In genomic region chr19:41367848-41368301, GRCh38 we compare ENCODE assay signal across 8 cellular contexts. TPM values are rescaled to one million over a fixed set of nuclear protein-coding genes. Genes with fewer than 3 reads are reported as not detected.
A peak's percentile ranks its signal among the peaks of the same experiment; 100 is the strongest.
DNase-seq lines count a peak whose midpoint lies in the region; ATAC-seq, FAIRE-seq and TF ChIP-seq lines count a peak whose summit lies in the region.

No MANE protein-coding gene starts in this region.

- H3K36me3 ChIP-seq in BLaER1 treated with 17β-estradiol and CSF1 and Interleukin-3, amounts not matched to agents 10 nM and 100 nM = peaks cover 0 to 7% (median 0%) of the 10 kb centered on the region in 11 experiments; a peak in 2 of 22 replicates
- peaks cover 0 to 3% of the 10 kb centered on the region in 2 experiments for H3K36me3 ChIP-seq in mesenchymal stem cell (ENCODE audit: control insufficient read depth in 1 of 2, insufficient read depth in 2 of 2, low read depth in 1 of 2, low read length in 2 of 2)

- ATAC-seq in HG02763 (IDR thresholded peaks at IDR 0.05; ENCODE audit: unreplicated experiment) = no peak
- ATAC-seq in GM18517 (IDR thresholded peaks at IDR 0.05; ENCODE audit: unreplicated experiment) = no peak
- ATAC-seq in GM21528 (IDR thresholded peaks at IDR 0.05; ENCODE audit: low FRiP score, unreplicated experiment) = no peak

- no peak overlapping the region for H3K4me3 ChIP-seq in BLaER1 treated with 17β-estradiol and CSF1 and Interleukin-3, amounts not matched to agents 10 nM and 100 nM
- H3K4me3 ChIP-seq in astrocyte of the cerebellum (ENCODE audit: low read depth, low read length) (no peak overlapping the region), mesenchymal stem cell (ENCODE audit: insufficient read depth in 1 of 2, low read depth in 1 of 2, low read length in 2 of 2) (no peak overlapping the region)

- H2BK15ac ChIP-seq in mesenchymal stem cell (ENCODE audit: low read depth, poor library complexity, severe bottlenecking) = no peak overlapping the region

- peak overlapping the region in 10 of 11 experiments; percentile 24 to 72 (median 42); a peak in 14 of 22 replicates for H3K9ac ChIP-seq in BLaER1 treated with 17β-estradiol and CSF1 and Interleukin-3, amounts not matched to agents 10 nM and 100 nM
- peak overlapping the region; percentile 79 for H3K9ac ChIP-seq in mesenchymal stem cell (ENCODE audit: low read length)

- H3K27me3 ChIP-seq in BLaER1 treated with 17β-estradiol and CSF1 and Interleukin-3, amounts not matched to agents 10 nM and 100 nM = no peaks in the 10 kb centered on the region
- H3K27me3 ChIP-seq in mesenchymal stem cell (ENCODE audit: control insufficient read depth in 1 of 2, insufficient read depth in 1 of 2, low read length in 2 of 2) = no peaks in the 10 kb centered on the region

- H2AK5ac ChIP-seq in mesenchymal stem cell (ENCODE audit: low read length, severe bottlenecking) = peak overlapping the region; percentile 94

- H3K9me3 ChIP-seq in BLaER1 treated with 17β-estradiol and CSF1 and Interleukin-3, amounts not matched to agents 10 nM and 100 nM (replicated peaks in 1 of 11) = no peaks in the 10 kb centered on the region
- no peaks in the 10 kb centered on the region for H3K9me3 ChIP-seq in mesenchymal stem cell (ENCODE audit: control insufficient read depth, low read length)

- H2BK12ac ChIP-seq in mesenchymal stem cell (ENCODE audit: low read length in 2 of 2) = no peak overlapping the region

- peak overlapping the region; percentile 74 for H2BK5ac ChIP-seq in mesenchymal stem cell (ENCODE audit: low read depth, low read length, poor library complexity, severe bottlenecking)

- no peak for FAIRE-seq in HTR-8/SVneo (lab: Jason Lieb, UNC)

- H4K91ac ChIP-seq in mesenchymal stem cell (ENCODE audit: low read length) = peak overlapping the region; percentile 27

- peak overlapping the region; percentile 70 to 91 for H3K18ac ChIP-seq in mesenchymal stem cell (ENCODE audit: low read depth in 1 of 2, low read length in 2 of 2)

- H3K4me1 ChIP-seq in BLaER1 treated with 17β-estradiol and CSF1 and Interleukin-3, amounts not matched to agents 10 nM and 100 nM = peaks cover 31 to 75% (median 59%) of the 10 kb centered on the region in 10 experiments
- H3K4me1 ChIP-seq in mesenchymal stem cell (ENCODE audit: control insufficient read depth, insufficient read depth, low read depth, low read length) = peaks cover 29% of the 10 kb centered on the region

- peak overlapping the region in 1 of 2 experiments; percentile 17 for H3K4ac ChIP-seq in mesenchymal stem cell (ENCODE audit: low read depth in 1 of 2, low read length in 2 of 2)

- no peak overlapping the region for H2AFZ ChIP-seq in mesenchymal stem cell (ENCODE audit: low read depth, low read length)

- peaks cover 27% of the 10 kb centered on the region for H3K79me1 ChIP-seq in mesenchymal stem cell (replicated peaks; ENCODE audit: low read length, poor library complexity, severe bottlenecking)

- H4K20me1 ChIP-seq in BLaER1 treated with 17β-estradiol and CSF1 and Interleukin-3, amounts not matched to agents 10 nM and 100 nM = no peaks in the 10 kb centered on the region

- no peak for TF ChIP-seq CTCF in astrocyte of the cerebellum (IDR thresholded peaks at IDR 0.05; ENCODE audit: low read depth, low read length, missing control alignments)

- 29% methylated on average over 6 of the region's 6 CpGs for WGBS in mesenchymal stem cell

- in situ Hi-C loops in astrocyte of the cerebellum (cut with HindIII; ENCODE audit: low sequenced_read_pairs) = no loop called here

- H2BK120ac ChIP-seq in mesenchymal stem cell (ENCODE audit: low read depth, low read length) = peak overlapping the region; percentile 68

- peak overlapping the region; percentile 40 to 85 (median 63) for H3K27ac ChIP-seq in BLaER1 treated with 17β-estradiol and CSF1 and Interleukin-3, amounts not matched to agents 10 nM and 100 nM
- H3K27ac ChIP-seq in mesenchymal stem cell (ENCODE audit: low read length, poor library complexity, severe bottlenecking) = peak overlapping the region; percentile 96

- H3K4me2 ChIP-seq in BLaER1 treated with 17β-estradiol and CSF1 and Interleukin-3, amounts not matched to agents 10 nM and 100 nM = peak overlapping the region; percentile 16 to 86 (median 59); a peak in 18 of 22 replicates
- H3K4me2 ChIP-seq in mesenchymal stem cell (ENCODE audit: low read length, poor library complexity, severe bottlenecking) = peak overlapping the region; percentile 1

- peak overlapping the region; percentile 85 for H4K8ac ChIP-seq in mesenchymal stem cell (ENCODE audit: low read length)

- H3K14ac ChIP-seq in mesenchymal stem cell (ENCODE audit: low read length in 2 of 2) = no peak overlapping the region

- no peak overlapping the region for H3K23ac ChIP-seq in mesenchymal stem cell (ENCODE audit: low read length in 2 of 2)

- peak; percentile 47 for DNase-seq in HTR-8/SVneo (ENCODE audit: insufficient read length, low spot score)
- peak; percentile 83 for DNase-seq in astrocyte of the cerebellum (ENCODE audit: low read depth)
- peak; percentile 90 for DNase-seq in mesenchymal stem cell
- no peak for DNase-seq in cerebellar nuclear complex (lab: John Stamatoyannopoulos, UW)

RNA-seq across cellular contexts. Expression of gene B9D2, which starts 3.9 kb away (rescaled TPM):
- polyA plus RNA-seq in mesenchymal stem cell (2013, experiment 1 of 2) = 4.2 TPM
- polyA plus RNA-seq in mesenchymal stem cell (2013, experiment 2 of 2) = 4.5 TPM

RNA-seq across cellular contexts. Expression of gene TMEM91, which starts 8.5 kb away (rescaled TPM):
- polyA plus RNA-seq in mesenchymal stem cell (2013, experiment 1 of 2) = 6.4 TPM
- 6.8 TPM for polyA plus RNA-seq in mesenchymal stem cell (2013, experiment 2 of 2)

RNA-seq across cellular contexts. Expression of gene TGFB1, which starts 14.2 kb away (rescaled TPM):
- 208 TPM for polyA plus RNA-seq in mesenchymal stem cell (2013, experiment 1 of 2)
- polyA plus RNA-seq in mesenchymal stem cell (2013, experiment 2 of 2) = 203 TPM

RNA-seq across cellular contexts. Expression of gene EXOSC5, which starts 29.3 kb away (rescaled TPM):
- polyA plus RNA-seq in mesenchymal stem cell (2013, experiment 1 of 2) = 5.7 TPM
- polyA plus RNA-seq in mesenchymal stem cell (2013, experiment 2 of 2) = 5.3 TPM

RNA-seq across cellular contexts. Expression of gene BCKDHA, which starts 29.7 kb away (rescaled TPM):
- polyA plus RNA-seq in mesenchymal stem cell (2013, experiment 1 of 2) = 14.9 TPM
- polyA plus RNA-seq in mesenchymal stem cell (2013, experiment 2 of 2) = 15.6 TPM

Comparison
In these comparisons a context has a peak if more than half of its experiments do, and no peak if none do; other contexts are left out.
1. DNase-seq: peak in HTR-8/SVneo (single experiment), astrocyte of the cerebellum (single experiment) and mesenchymal stem cell (single experiment); none in cerebellar nuclear complex (0 of 2).